In the genomic region with DNA sequence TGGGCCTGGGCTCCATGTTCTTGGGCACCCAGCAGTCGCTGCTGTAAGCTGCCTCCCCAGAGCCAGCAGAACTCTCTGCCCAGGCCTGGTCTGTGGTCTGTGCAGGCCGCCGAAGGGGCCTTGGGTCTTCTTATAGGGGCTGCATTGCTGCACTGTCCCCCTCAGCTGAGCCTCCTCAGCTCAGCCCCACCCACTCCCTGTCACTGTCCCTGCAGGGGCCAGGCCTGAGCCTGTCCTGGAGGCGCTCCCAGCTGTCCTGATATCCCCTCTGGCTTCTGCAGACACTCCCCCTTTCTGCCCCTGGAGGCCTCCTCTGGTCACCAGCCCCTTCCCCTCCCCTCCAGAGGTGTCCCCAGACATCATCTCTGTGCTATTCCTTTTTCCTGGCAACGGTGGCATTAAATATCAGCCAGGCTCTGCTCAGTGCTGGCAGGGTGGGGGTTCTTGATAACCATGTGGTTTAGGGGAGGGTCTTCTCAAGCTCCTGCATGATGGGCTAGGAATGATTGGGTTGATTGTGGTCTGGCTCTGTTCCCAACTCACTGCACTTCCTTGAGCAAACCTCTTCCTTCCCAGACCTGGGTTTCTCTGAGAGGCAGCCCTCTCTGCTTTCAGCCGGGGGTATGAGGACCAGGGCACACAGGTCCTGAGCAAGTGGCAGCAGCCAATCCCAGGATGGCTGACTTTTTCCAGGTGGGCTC, we compare ENCODE assay signal across 12 cellular contexts. TPM values are rescaled to one million over a fixed set of nuclear protein-coding genes. Genes with fewer than 3 reads are reported as not detected.
DNase-seq lines count a peak whose midpoint lies in the region; ATAC-seq and TF ChIP-seq lines count a peak whose summit lies in the region.
"Had no signal": no experiment of that assay in that cellular context is flagged by ENCODE, and none has a peak within 500 bp of the region (broad histone marks: within the 10 kb centered on the region; RNA-seq: fewer than 3 reads in every experiment).

No MANE protein-coding gene starts in this region.

- POLR2A ChIA-PET in activated CD8-positive, alpha-beta T cell treated with anti-CD3 and anti-CD28 coated beads for 36 hours (lab: Charles Lee), result no interaction called here

- H2AFZ ChIP-seq in osteoblast (ENCODE audit: low read length) (no peak overlapping the region), MM.1S (ENCODE audit: low read length) (no peak overlapping the region)

- peaks cover 15% of the 10 kb centered on the region for H3K4me1 ChIP-seq in osteoblast (ENCODE audit: insufficient read depth, low read length)
- H3K4me1 ChIP-seq in MM.1S (ENCODE audit: low read length), result peaks cover 15% of the 10 kb centered on the region

- H3K79me2 ChIP-seq in osteoblast (ENCODE audit: insufficient read depth, low read length) (no peaks in the 10 kb centered on the region), MM.1S (ENCODE audit: low read length) (no peaks in the 10 kb centered on the region)

- H3K4me3 ChIP-seq in osteoblast (ENCODE audit: insufficient read depth, low read length), result no peak overlapping the region
- H3K4me3 ChIP-seq in MM.1S (ENCODE audit: low read length), result no peak overlapping the region

- H3K27me3 Mint-ChIP-seq in effector memory CD8-positive, alpha-beta T cell, result peaks cover 15 to 22% of the 10 kb centered on the region in 2 donors
- peaks cover 9% of the 10 kb centered on the region for H3K27me3 Mint-ChIP-seq in activated CD8-positive, alpha-beta T cell treated with anti-CD3 and anti-CD28 coated beads for 36 hours

- peaks cover under 1 to 9% of the 10 kb centered on the region in 2 donors for H3K4me1 Mint-ChIP-seq in effector memory CD8-positive, alpha-beta T cell (ENCODE audit: low read depth in 2 of 2)
- no peaks in the 10 kb centered on the region for H3K4me1 Mint-ChIP-seq in activated CD8-positive, alpha-beta T cell treated with anti-CD3 and anti-CD28 coated beads for 36 hours (ENCODE audit: low read depth)

- intact Hi-C loops in activated CD8-positive, alpha-beta T cell treated with anti-CD3 and anti-CD28 coated beads for 36 hours (cut with micrococcal nuclease), result no loop called here

- H3K9me3 Mint-ChIP-seq in effector memory CD8-positive, alpha-beta T cell, result no peaks in the 10 kb centered on the region
- no peaks in the 10 kb centered on the region for H3K9me3 Mint-ChIP-seq in activated CD8-positive, alpha-beta T cell treated with anti-CD3 and anti-CD28 coated beads for 36 hours
- H3K9me3 Mint-ChIP-seq: neural crest cell had no signal

- H3K36me3 ChIP-seq in osteoblast (ENCODE audit: insufficient read depth, low read length) (no peaks in the 10 kb centered on the region), MM.1S (replicated peaks; ENCODE audit: insufficient read depth, low read length) (no peaks in the 10 kb centered on the region)

- H3K9ac ChIP-seq in MM.1S (ENCODE audit: low read length), result no peak overlapping the region

- H3K9me3 ChIP-seq in osteoblast (ENCODE audit: low read depth, low read length), result no peaks in the 10 kb centered on the region
- H3K9me3 ChIP-seq in MM.1S (replicated peaks; ENCODE audit: insufficient read depth, low read length), result no peaks in the 10 kb centered on the region

- peaks cover 4% of the 10 kb centered on the region for H3K36me3 Mint-ChIP-seq in effector memory CD8-positive, alpha-beta T cell (ENCODE audit: insufficient read depth)
- no peaks in the 10 kb centered on the region for H3K36me3 Mint-ChIP-seq in activated CD8-positive, alpha-beta T cell treated with anti-CD3 and anti-CD28 coated beads for 36 hours (ENCODE audit: low read depth)

- no peak overlapping the region for H3K4me2 ChIP-seq in osteoblast (ENCODE audit: insufficient read depth, low read length)
- H3K4me2 ChIP-seq in MM.1S (ENCODE audit: low read depth, low read length), result no peak overlapping the region

- CTCF ChIA-PET in activated CD8-positive, alpha-beta T cell treated with anti-CD3 and anti-CD28 coated beads for 36 hours (lab: Charles Lee), result no interaction called here

- no peak overlapping the region for H3K4me3 Mint-ChIP-seq in effector memory CD8-positive, alpha-beta T cell
- no peak overlapping the region for H3K4me3 Mint-ChIP-seq in activated CD8-positive, alpha-beta T cell treated with anti-CD3 and anti-CD28 coated beads for 36 hours

- peak overlapping the region; percentile 55 to 68 for H3K27ac Mint-ChIP-seq in effector memory CD8-positive, alpha-beta T cell
- H3K27ac Mint-ChIP-seq in activated CD8-positive, alpha-beta T cell treated with anti-CD3 and anti-CD28 coated beads for 36 hours, result no peak overlapping the region

- no peak for ATAC-seq in effector memory CD8-positive, alpha-beta T cell (replicated peaks)
- ATAC-seq in activated CD8-positive, alpha-beta T cell treated with anti-CD3 and anti-CD28 coated beads for 36 hours, result no peak
- ATAC-seq in activated CD4-positive, CD25-positive, alpha-beta regulatory T cell treated with anti-CD3 and anti-CD28 coated beads, Interleukin-2, amount 50 U/mL, for 24 hours, result no peak

- H3K9me2 ChIP-seq in MM.1S (replicated peaks; ENCODE audit: insufficient read depth, low read length), result no peaks in the 10 kb centered on the region

- TF ChIP-seq CTCF in osteoblast (IDR thresholded peaks at IDR 0.05; ENCODE audit: extremely low read depth, low read depth, low read length), result no peak
- TF ChIP-seq CTCF in MM.1S (IDR thresholded peaks at IDR 0.05; ENCODE audit: low read length), result no peak
- TF ChIP-seq CTCF in activated CD8-positive, alpha-beta T cell treated with anti-CD3 and anti-CD28 coated beads for 36 hours (IDR thresholded peaks at IDR 0.05), result no peak

- H3F3A ChIP-seq in MM.1S (ENCODE audit: insufficient read depth, low read length), result no peaks in the 10 kb centered on the region

- H3K27ac ChIP-seq in osteoblast (ENCODE audit: low read depth, low read length) (no peak overlapping the region), MM.1S (ENCODE audit: low read length) (no peak overlapping the region)

- DNase-seq in GDM1 (lab: John Stamatoyannopoulos, UW), result peak; percentile 63
- DNase-seq in NCI-H2029 treated with DMSO at 0.1 percent for 48 hours (lab: John Stamatoyannopoulos, UW), result peak; percentile 98
- no peak for DNase-seq in effector memory CD8-positive, alpha-beta T cell
- peak; percentile 39 for DNase-seq in osteoblast (ENCODE audit: insufficient read length, low spot score, missing footprints)
- DNase-seq in MM.1S, result no peak
- DNase-seq in activated CD8-positive, alpha-beta T cell treated with anti-CD3 and anti-CD28 coated beads for 36 hours, result no peak
- no peak for DNase-seq in NCI-H510A treated with DMSO at 0.1 percent for 48 hours (lab: John Stamatoyannopoulos, UW)
- DNase-seq: activated T-cell treated with anti-CD3 and anti-CD28 coated beads for 4 hours, cortex of kidney, MV-4-11 had no signal

- H3K27me3 ChIP-seq in osteoblast (ENCODE audit: insufficient read depth, low read length), result peaks cover 10% of the 10 kb centered on the region
- peaks cover 6% of the 10 kb centered on the region for H3K27me3 ChIP-seq in MM.1S (replicated peaks; ENCODE audit: insufficient read depth, low read length)

- peaks cover 3% of the 10 kb centered on the region for H4K20me1 ChIP-seq in osteoblast (ENCODE audit: insufficient read depth, low read length)
- no peaks in the 10 kb centered on the region for H4K20me1 ChIP-seq in MM.1S (ENCODE audit: insufficient read depth, low read length)

RNA-seq across cellular contexts. Expression of a gene that starts 3.6 kb away (rescaled TPM):
- not detected in 2 replicates for total RNA-seq in osteoblast
- total RNA-seq in activated CD8-positive, alpha-beta T cell treated with anti-CD3 and anti-CD28 coated beads for 36 hours, result under 1 TPM; 0.49 to 0.68 TPM

Comparison
In these comparisons a context has a peak if more than half of its experiments do, and no peak if none do; other contexts are left out.
1. DNase-seq: peak in GDM1 (single experiment), NCI-H2029 treated with DMSO at 0.1 percent for 48 hours (single experiment) and osteoblast (single experiment); none in effector memory CD8-positive, alpha-beta T cell (0 of 3), MM.1S (single experiment), activated CD8-positive, alpha-beta T cell treated with anti-CD3 and anti-CD28 coated beads for 36 hours (single experiment) and NCI-H510A treated with DMSO at 0.1 percent for 48 hours (single experiment).